Comparison of ENCODE assay signal across 21 cellular contexts in the genomic region with DNA sequence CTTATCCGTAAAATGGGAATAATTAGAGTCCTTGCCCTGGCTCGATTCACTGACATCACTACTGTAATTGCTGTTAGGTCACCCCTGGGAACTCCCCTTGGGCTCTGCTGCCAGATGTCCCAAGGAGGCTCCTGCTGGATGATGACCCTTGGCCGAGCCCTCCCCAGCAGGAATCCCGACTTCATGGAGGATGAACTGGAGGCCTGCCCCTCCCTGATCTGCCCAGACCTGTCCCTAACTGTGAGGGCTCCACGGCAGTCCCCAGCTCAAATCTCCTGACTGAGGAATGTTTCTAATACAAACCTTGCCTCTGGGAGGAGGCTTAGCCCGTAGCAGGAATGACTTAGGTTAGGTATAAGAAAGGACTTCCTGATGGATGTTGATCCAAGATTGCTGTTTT. TPM values are rescaled to one million over a fixed set of nuclear protein-coding genes. Genes with fewer than 3 reads are reported as not detected.
DNase-seq lines count a peak whose midpoint lies in the region; ATAC-seq and TF ChIP-seq lines count a peak whose summit lies in the region.
"Had no signal": no experiment of that assay in that cellular context is flagged by ENCODE, and none has a peak within 500 bp of the region (broad histone marks: within the 10 kb centered on the region; RNA-seq: fewer than 3 reads in every experiment).

No MANE protein-coding gene starts in this region.

- H3K36me3 ChIP-seq in endodermal cell (ENCODE audit: control insufficient read depth, insufficient read depth, low read length), result no peaks in the 10 kb centered on the region
- peaks cover 10% of the 10 kb centered on the region for H3K36me3 ChIP-seq in lower lobe of right lung

- H3K4me1 Mint-ChIP-seq in endodermal cell, result no peaks in the 10 kb centered on the region

- H3K9me3 ChIP-seq in endodermal cell (ENCODE audit: control insufficient read depth, low read length) (no peaks in the 10 kb centered on the region), lower lobe of right lung (no peaks in the 10 kb centered on the region)

- CTCF ChIA-PET in RWPE1 (lab: Yijun Ruan, JAX), result no interaction called here

- no peak for TF ChIP-seq CTCF in endodermal cell (conservative IDR thresholded peaks at IDR 0.05)
- no peak for TF ChIP-seq CTCF in lower lobe of right lung (IDR thresholded peaks at IDR 0.05)
- TF ChIP-seq CTCF in RWPE1 (conservative IDR thresholded peaks at IDR 0.05; ENCODE audit: low read depth), result no peak

- H3K27me3 ChIP-seq in endodermal cell (ENCODE audit: control insufficient read depth, insufficient read depth, low read length, poor library complexity, severe bottlenecking), result no peaks in the 10 kb centered on the region
- H3K27me3 ChIP-seq in lower lobe of right lung (ENCODE audit: low read depth), result no peaks in the 10 kb centered on the region

- 86 to 88% methylated on average over 6 of the region's 6 CpGs for WGBS in endodermal cell (ENCODE audit: insufficient coverage in 1 of 2, insufficient read length in 1 of 2), 2 experiments

- no peaks in the 10 kb centered on the region for H3K27me3 Mint-ChIP-seq in endodermal cell (ENCODE audit: insufficient read depth)

- H3K4me1 ChIP-seq in endodermal cell (ENCODE audit: control insufficient read depth, insufficient read depth, low read length), result no peaks in the 10 kb centered on the region
- no peaks in the 10 kb centered on the region for H3K4me1 ChIP-seq in lower lobe of right lung

- POLR2A ChIA-PET in RWPE1 (lab: Yijun Ruan, JAX; ENCODE audit: low non-redundant PET), result no interaction called here

- peaks cover 8% of the 10 kb centered on the region for H3K9me3 Mint-ChIP-seq in endodermal cell
- H3K9me3 Mint-ChIP-seq: CD8-positive, alpha-beta T cell; HFFc6 had no signal

- H3K4me3 ChIP-seq in endodermal cell (ENCODE audit: low read length), result no peak overlapping the region
- no peak overlapping the region for H3K4me3 ChIP-seq in lower lobe of right lung
- H3K4me3 ChIP-seq: GM12878, K562 had no signal

- no peak overlapping the region for H3K27ac ChIP-seq in endodermal cell (ENCODE audit: low read depth, low read length)
- H3K27ac ChIP-seq in lower lobe of right lung, result no peak overlapping the region
- H3K27ac ChIP-seq in RWPE1, result no peak overlapping the region

- H3K27ac Mint-ChIP-seq in endodermal cell, result no peak overlapping the region
- H3K27ac Mint-ChIP-seq: CD8-positive, alpha-beta T cell; HFFc6 had no signal

- peaks cover 20% of the 10 kb centered on the region for H3K36me3 Mint-ChIP-seq in endodermal cell (ENCODE audit: low read depth)
- H3K36me3 Mint-ChIP-seq: CD8-positive, alpha-beta T cell had no signal

- ATAC-seq in lower lobe of right lung (no peak), HG02642 (IDR thresholded peaks at IDR 0.05; ENCODE audit: poor library complexity, unreplicated experiment) (no peak), HG03280 (IDR thresholded peaks at IDR 0.05; ENCODE audit: unreplicated experiment) (no peak)
- ATAC-seq: CD8-positive, alpha-beta T cell; GM12878; K562 had no signal

- H3K4me3 Mint-ChIP-seq in endodermal cell, result no peak overlapping the region
- H3K4me3 Mint-ChIP-seq: CD8-positive, alpha-beta T cell; HFFc6 had no signal

- intact Hi-C loops in lower lobe of right lung (cut with DNase I), result no loop called here

- DNase-seq in activated effector memory CD4-positive, alpha-beta T cell treated with anti-CD3 and anti-CD28 coated beads, Interleukin-2, amount 50 U/mL, for 16 hours, result peak; percentile 36
- no peak for DNase-seq in activated effector memory CD4-positive, alpha-beta T cell treated with Interleukin-2 at 50 U/mL for 16 hours
- DNase-seq in endodermal cell (peak; percentile 48), lower lobe of right lung (peak; percentile 18), RWPE1 (ENCODE audit: low spot score) (no peak), cerebellum (ENCODE audit: low spot score) (no peak)
- DNase-seq: 8988T; CD8-positive, alpha-beta T cell; DMS79 treated with DMSO at 0.1 percent for 48 hours; GDM1; GOT3; HFFc6; NCI-H1436; NCI-H2081; NCI-H748 treated with DMSO at 0.1 percent for 48 hours; OCI-M1; SIG-M5 had no signal

- H3K9ac ChIP-seq in endodermal cell (ENCODE audit: extremely low read depth, low read length, poor library complexity, severe bottlenecking), result no peak overlapping the region

RNA-seq across cellular contexts. Expression of a gene that starts 18.1 kb away (rescaled TPM):
- total RNA-seq in endodermal cell, result 10 to 100 TPM in 1 of 2 donors, 1 to 10 TPM in 1; 7.7 to 10.2 TPM
- polyA plus RNA-seq in endodermal cell (2013, experiment 1 of 2), result 1.5 TPM
- 0.70 TPM for polyA plus RNA-seq in endodermal cell (2013, experiment 2 of 2)
- 40.3 TPM for total RNA-seq in lower lobe of right lung
- 10.0 TPM for total RNA-seq in cerebellum
- total RNA-seq: CD8-positive, alpha-beta T cell; GM12878; K562 had no signal
- polyA plus RNA-seq: GM12878, K562 had no signal

Comparison
In these comparisons a context has a peak if more than half of its experiments do, and no peak if none do; other contexts are left out.
1. DNase-seq: peak in activated effector memory CD4-positive, alpha-beta T cell treated with anti-CD3 and anti-CD28 coated beads, Interleukin-2, amount 50 U/mL, for 16 hours (single experiment), endodermal cell (single experiment) and lower lobe of right lung (single experiment); none in activated effector memory CD4-positive, alpha-beta T cell treated with Interleukin-2 at 50 U/mL for 16 hours (single experiment), RWPE1 (single experiment) and cerebellum (single experiment).